17 cellular contexts compared by ENCODE assay signal in genomic region chr9:123358181-123358894, GRCh38. TPM values are rescaled to one million over a fixed set of nuclear protein-coding genes. Genes with fewer than 3 reads are reported as not detected.
DNase-seq lines count a peak whose midpoint lies in the region; ATAC-seq, FAIRE-seq and TF ChIP-seq lines count a peak whose summit lies in the region.
"Had no signal": no experiment of that assay in that cellular context is flagged by ENCODE, and none has a peak within 500 bp of the region (broad histone marks: within the 10 kb centered on the region; RNA-seq: fewer than 3 reads in every experiment).

No MANE protein-coding gene starts in this region.

- TF ChIP-seq RAD21 in HepG2 (CRISPR knock-in tag; IDR thresholded peaks at IDR 0.05), result no peak

- POLR2A ChIA-PET in HepG2 (lab: Yijun Ruan, JAX), result no interaction called here

- DNase-seq in HepG2 (ENCODE audit: low spot score) (no peak), right lobe of liver (no peak), NOMO-1 (lab: John Stamatoyannopoulos, UW; ENCODE audit: unreplicated experiment in 2 of 2) (no peak), MG63 (no peak)
- DNase-seq: activated CD4-positive, alpha-beta T cell treated with anti-CD3 and anti-CD28 coated beads, Interleukin-2, amount 50 U/mL, for 4 hours; activated T-cell treated with anti-CD3 and anti-CD28 coated beads, Interleukin-2, amount 50 U/mL, for 72 hours; amniotic stem cell; DMS 273 treated with DMSO at 0.1 percent for 48 hours; NCI-H2029; small intestine; stimulated activated naive CD4-positive, alpha-beta T cell treated with Interleukin-2 at 50 U/mL for 16 hours had no signal

- ATAC-seq in HepG2 (no peak), right lobe of liver (no peak), GM21367 (IDR thresholded peaks at IDR 0.05; ENCODE audit: unreplicated experiment) (no peak), HG02885 (IDR thresholded peaks at IDR 0.05; ENCODE audit: poor library complexity, unreplicated experiment) (no peak)
- ATAC-seq: activated T-cell treated with anti-CD3 and anti-CD28 coated beads, Interleukin-2, amount 50 U/mL, for 72 hours; Right ventricle myocardium inferior had no signal

- H4K20me1 ChIP-seq in HepG2 (ENCODE audit: insufficient read depth, low read length), result no peaks in the 10 kb centered on the region

- H3K9me3 ChIP-seq in HepG2 (ENCODE audit: low read length), result no peaks in the 10 kb centered on the region
- H3K9me3 ChIP-seq in right lobe of liver, result no peaks in the 10 kb centered on the region
- no peaks in the 10 kb centered on the region for H3K9me3 ChIP-seq in ectodermal cell (ENCODE audit: control insufficient read depth, low read length)
- H3K9me3 ChIP-seq in MG63, result no peaks in the 10 kb centered on the region

- TF ChIP-seq POLR2A in HepG2 (IDR thresholded peaks at IDR 0.05; ENCODE audit: insufficient read depth in 1 of 2, low read depth in 2 of 2, low read length in 2 of 2) (no peak), right lobe of liver (IDR thresholded peaks at IDR 0.05) (no peak)

- H3K4me1 ChIP-seq in HepG2 (ENCODE audit: insufficient read depth, low read length) (peaks cover 88% of the 10 kb centered on the region), right lobe of liver (peaks cover 0 to 6% (median 0%) of the 10 kb centered on the region in 4 donors), ectodermal cell (ENCODE audit: control insufficient read depth, insufficient read depth, low read length) (peaks cover 49% of the 10 kb centered on the region)

- H3K9ac ChIP-seq in HepG2 (ENCODE audit: insufficient read depth, low read depth, low read length), result no peak overlapping the region

- no peaks in the 10 kb centered on the region for H3K36me3 Mint-ChIP-seq in nephron (ENCODE audit: low read depth)

- no peak for TF ChIP-seq CTCF in HepG2 (CRISPR knock-in tag; IDR thresholded peaks at IDR 0.05)
- TF ChIP-seq CTCF in right lobe of liver (IDR thresholded peaks at IDR 0.05), result no peak
- TF ChIP-seq CTCF in nephron (IDR thresholded peaks at IDR 0.05; ENCODE audit: unreplicated experiment in 3 of 3), result no peak

- peaks cover 8% of the 10 kb centered on the region for H3K27me3 Mint-ChIP-seq in nephron (ENCODE audit: low read depth)

- peaks cover 1 to 25% of the 10 kb centered on the region in 2 experiments; a peak in 4 of 5 replicates for H3K27me3 ChIP-seq in HepG2 (ENCODE audit: control insufficient read depth in 1 of 2, insufficient read depth in 2 of 2, low read length in 2 of 2)
- H3K27me3 ChIP-seq in right lobe of liver, result no peaks in the 10 kb centered on the region
- no peaks in the 10 kb centered on the region for H3K27me3 ChIP-seq in ectodermal cell (ENCODE audit: control insufficient read depth, insufficient read depth, low read length, poor library complexity, severe bottlenecking)
- no peaks in the 10 kb centered on the region for H3K27me3 ChIP-seq in MG63

- H3K4me2 ChIP-seq in HepG2 (ENCODE audit: low read depth, low read length), result peak overlapping the region; percentile 51; the same call in 1 of the 2 replicates

- 4% methylated on average over 10 of the region's 10 CpGs for WGBS in HepG2 (ENCODE audit: low lambda C conversion rate)
- 55% methylated on average over 3 of the region's 10 CpGs for WGBS in right lobe of liver (ENCODE audit: insufficient coverage, low coverage, low lambda C conversion rate, missing lambda C conversion rate)
- 22% methylated on average over 10 of the region's 10 CpGs for WGBS in ectodermal cell, 2 experiments

- BruUV-seq in HepG2 (replicated peaks; lab: Mats Ljungman, UMichigan), result no TSS peak

- H3K27ac Mint-ChIP-seq in nephron, result peak overlapping the region; percentile 66 to 97 (median 77)
- H3K27ac Mint-ChIP-seq: activated T-cell treated with anti-CD3 and anti-CD28 coated beads, Interleukin-2, amount 50 U/mL, for 72 hours had no signal

- FAIRE-seq in HepG2 (lab: Jason Lieb, UNC), result no peak
- FAIRE-seq: small intestine had no signal

- H3K9me3 Mint-ChIP-seq in nephron, result no peaks in the 10 kb centered on the region
- H3K9me3 Mint-ChIP-seq: activated T-cell treated with anti-CD3 and anti-CD28 coated beads, Interleukin-2, amount 50 U/mL, for 72 hours had no signal

- peak overlapping the region in 2 of 3 experiments; percentile 40 to 59 for H3K4me3 Mint-ChIP-seq in nephron
- H3K4me3 Mint-ChIP-seq: activated T-cell treated with anti-CD3 and anti-CD28 coated beads, Interleukin-2, amount 50 U/mL, for 72 hours had no signal

- H3K36me3 ChIP-seq in HepG2 (replicated peaks in 1 of 2; ENCODE audit: control insufficient read depth in 1 of 2, insufficient read depth in 2 of 2, low read length in 2 of 2) (no peaks in the 10 kb centered on the region), right lobe of liver (no peaks in the 10 kb centered on the region), ectodermal cell (ENCODE audit: control insufficient read depth, insufficient read depth, low read length) (peaks cover 2% of the 10 kb centered on the region), MG63 (no peaks in the 10 kb centered on the region)

- CTCF ChIA-PET in HepG2 (lab: Yijun Ruan, JAX; ENCODE audit: low intra/inter-chr PET ratio, low total read pairs), result no interaction called here

- H3K79me2 ChIP-seq in HepG2 (ENCODE audit: insufficient read depth, low read length), result no peaks in the 10 kb centered on the region

- intact Hi-C loops in HepG2 (cut with micrococcal nuclease; ENCODE audit: unreplicated experiment), result no loop called here
- intact Hi-C loops in right lobe of liver (cut with DNase I), result no loop called here

- in situ Hi-C loops in HepG2 (cut with HindIII; ENCODE audit: extremely low pct_ligation_motif_present, low pct_unique_long_range_greater_than_20kb), result no loop called here

- TF ChIP-seq EP300 in HepG2 (IDR thresholded peaks at IDR 0.05; ENCODE audit: low read depth in 2 of 2, low read length in 2 of 2), result no peak
- no peak for TF ChIP-seq EP300 in HepG2 (CRISPR knock-in tag; IDR thresholded peaks at IDR 0.05; ENCODE audit: borderline replicate concordance)

- 0 out of 6 replicates have a peak overlapping the region, but pooled peaks of 1 of the 3 experiments have one; percentile 3 for H3K4me3 ChIP-seq in HepG2 (replicated peaks in 1 of 3; ENCODE audit: insufficient read depth in 1 of 3, low read depth in 2 of 3, low read length in 3 of 3)
- H3K4me3 ChIP-seq in right lobe of liver, result no peak overlapping the region
- peak overlapping the region; percentile 75 for H3K4me3 ChIP-seq in ectodermal cell (ENCODE audit: insufficient read depth, low read depth, low read length)
- no peak overlapping the region for H3K4me3 ChIP-seq in MG63
- H3K4me3 ChIP-seq: lung had no signal

- H3K4me1 Mint-ChIP-seq in nephron, result peaks cover 34% of the 10 kb centered on the region

- no peak overlapping the region for H3K27ac ChIP-seq in HepG2 (ENCODE audit: extremely low read length, insufficient read depth, low read length)
- no peak overlapping the region for H3K27ac ChIP-seq in right lobe of liver
- H3K27ac ChIP-seq in ectodermal cell (ENCODE audit: insufficient read depth, low read depth, low read length, poor library complexity, severe bottlenecking), result peak overlapping the region; percentile 95

- no peak overlapping the region for H2AFZ ChIP-seq in HepG2 (ENCODE audit: low read length)

TF ChIP-seq in HepG2, 621 proteins besides CTCF, POLR2A, EP300 and RAD21:
- 0 out of 2 replicates have a peak, but pooled peaks have one; percentile 35 for TF ChIP-seq PATZ1 (CRISPR knock-in tag; IDR thresholded peaks at IDR 0.05)
- TF ChIP-seq SOX5 (CRISPR knock-in tag; IDR thresholded peaks at IDR 0.05; ENCODE audit: borderline replicate concordance), result no peak

RNA-seq across cellular contexts. Expression of gene CRB2, which starts 2.3 kb away (rescaled TPM):
- total RNA-seq in HepG2 (2016; rRNA removed; fragmentation: Illumina TruSeq; extraction: Trizol), result 0.14 and 0.29 TPM in 2 replicates
- not detected in 2 replicates for total RNA-seq in HepG2 (2016; cell fraction: cytosol; rRNA removed; fragmentation: Illumina TruSeq; extraction: Trizol; ENCODE audit: low read depth)
- 0.09 and 0.28 TPM in 2 replicates for total RNA-seq in HepG2 (2016; cell fraction: insoluble cytoplasmic fraction; rRNA removed; fragmentation: Illumina TruSeq; extraction: Trizol)
- total RNA-seq in HepG2 (2016; cell fraction: membrane; rRNA removed; fragmentation: Illumina TruSeq; extraction: Trizol), result 0.03 and 0.12 TPM in 2 replicates
- total RNA-seq in HepG2 (2016; cell fraction: nucleus; rRNA removed; fragmentation: Illumina TruSeq; extraction: Trizol), result 0.28 and 0.37 TPM in 2 replicates
- polyA plus RNA-seq in HepG2 (2011; rRNA removed), result 0.01 and 0.07 TPM in 2 replicates
- 0.01 TPM in 1 of 2 replicates, not detected in the other for polyA plus RNA-seq in HepG2 (2011; cell fraction: cytosol; rRNA removed)
- 0.11 and 0.16 TPM in 2 replicates for polyA plus RNA-seq in HepG2 (2011; cell fraction: nucleus; rRNA removed)
- polyA plus RNA-seq in HepG2 (2012), result 0.05 and 0.12 TPM in 2 replicates
- polyA plus RNA-seq in HepG2 (2016; cell fraction: cytosol; fragmentation: Illumina TruSeq; extraction: Trizol; ENCODE audit: low read depth), result 0.03 TPM in 1 of 2 replicates, not detected in the other
- 0.05 and 0.12 TPM in 2 replicates for polyA plus RNA-seq in HepG2 (2016; cell fraction: insoluble cytoplasmic fraction; fragmentation: Illumina TruSeq; extraction: Trizol; ENCODE audit: low read depth)
- polyA plus RNA-seq in HepG2 (2016; cell fraction: membrane; fragmentation: Illumina TruSeq; extraction: Trizol; ENCODE audit: low read depth), result 0.05 and 0.07 TPM in 2 replicates
- 0.37 and 0.41 TPM in 2 replicates for polyA plus RNA-seq in HepG2 (2016; cell fraction: nucleus; fragmentation: Illumina TruSeq; extraction: Trizol; ENCODE audit: insufficient read depth, low read depth)
- polyA minus RNA-seq in HepG2 (2011; rRNA and poly(A)+ RNA removed; ENCODE audit: low replicate concordance), result 0.05 and 0.50 TPM in 2 replicates
- not detected in 2 replicates for polyA minus RNA-seq in HepG2 (2011; cell fraction: cytosol; rRNA and poly(A)+ RNA removed)
- 0.12 and 0.13 TPM in 2 replicates for polyA minus RNA-seq in HepG2 (2011; cell fraction: nucleus; rRNA and poly(A)+ RNA removed)
- total RNA-seq in right lobe of liver, result not detected
- polyA plus RNA-seq in ectodermal cell (2013, experiment 1 of 4), result 70.9 TPM
- polyA plus RNA-seq in ectodermal cell (2013, experiment 2 of 4), result 98.9 TPM
- 86.9 TPM for polyA plus RNA-seq in ectodermal cell (2013, experiment 3 of 4)
- polyA plus RNA-seq in ectodermal cell (2013, experiment 4 of 4), result 97.8 TPM
- total RNA-seq in MG63 (2014; rRNA removed; shearing (Covaris generic); ENCODE audit: low replicate concordance), result not detected in 2 replicates
- total RNA-seq: activated T-cell treated with anti-CD3 and anti-CD28 coated beads, Interleukin-2, amount 50 U/mL, for 72 hours had no signal
